In genomic region chr2:213252206-213252605, GRCh38 we compare ENCODE assay signal across 18 cellular contexts. TPM values are rescaled to one million over a fixed set of nuclear protein-coding genes. Genes with fewer than 3 reads are reported as not detected.
A peak's percentile ranks its signal among the peaks of the same experiment; 100 is the strongest.
DNase-seq lines count a peak whose midpoint lies in the region; ATAC-seq, FAIRE-seq and TF ChIP-seq lines count a peak whose summit lies in the region.
"Had no signal": no experiment of that assay in that cellular context is flagged by ENCODE, and none has a peak within 500 bp of the region (broad histone marks: within the 10 kb centered on the region; RNA-seq: fewer than 3 reads in every experiment).

No MANE protein-coding gene starts in this region.

- H3K9me3 Mint-ChIP-seq in endodermal cell, result peaks cover 5% of the 10 kb centered on the region
- H3K9me3 Mint-ChIP-seq: activated CD4-positive, alpha-beta memory T cell treated with anti-CD3 and anti-CD28 coated beads, Interleukin-2, amount 10 ng/mL, durations not matched to agents 7 days and 5 days; activated naive CD4-positive, alpha-beta T cell treated with anti-CD3 and anti-CD28 coated beads, Interleukin-2, amount 50 U/mL, for 24 hours; activated T-cell treated with anti-CD3 and anti-CD28 coated beads, Interleukin-2, amount 50 U/mL, for 72 hours; CD8-positive, alpha-beta memory T cell; nephron had no signal

- H3K27ac Mint-ChIP-seq in endodermal cell, result peak overlapping the region; percentile 87
- H3K27ac Mint-ChIP-seq: activated CD4-positive, alpha-beta memory T cell treated with anti-CD3 and anti-CD28 coated beads, Interleukin-2, amount 10 ng/mL, durations not matched to agents 7 days and 5 days; activated T-cell treated with anti-CD3 and anti-CD28 coated beads, Interleukin-2, amount 50 U/mL, for 72 hours; CD8-positive, alpha-beta memory T cell; nephron had no signal

- H3K27me3 Mint-ChIP-seq in endodermal cell (ENCODE audit: insufficient read depth), result no peaks in the 10 kb centered on the region

- FAIRE-seq in GM18507 (lab: Jason Lieb, UNC), result peak; percentile 36

- H3K36me3 ChIP-seq in KMS-11 (ENCODE audit: insufficient read depth), result no peaks in the 10 kb centered on the region
- no peaks in the 10 kb centered on the region for H3K36me3 ChIP-seq in endodermal cell (ENCODE audit: control insufficient read depth, insufficient read depth, low read length)
- H3K36me3 ChIP-seq in psoas muscle (ENCODE audit: insufficient read depth in 1 of 2, low read depth in 1 of 2), result no peaks in the 10 kb centered on the region
- H3K36me3 ChIP-seq: colonic mucosa had no signal

- no peaks in the 10 kb centered on the region for H3K36me3 Mint-ChIP-seq in endodermal cell (ENCODE audit: low read depth)
- H3K36me3 Mint-ChIP-seq: activated naive CD4-positive, alpha-beta T cell treated with anti-CD3 and anti-CD28 coated beads, Interleukin-2, amount 50 U/mL, for 24 hours; CD8-positive, alpha-beta memory T cell had no signal

- H3K27ac ChIP-seq in KMS-11 (no peak overlapping the region), endodermal cell (ENCODE audit: low read depth, low read length) (no peak overlapping the region), psoas muscle (no peak overlapping the region)
- H3K27ac ChIP-seq: body of pancreas, colonic mucosa had no signal

- H2AFZ ChIP-seq in KMS-11 (ENCODE audit: low read depth), result peak overlapping the region; percentile 45; the same call in 1 of the 2 replicates

- DNase-seq in GM18507 (ENCODE audit: extremely low spot score, insufficient read length, low read depth), result no peak
- no peak for DNase-seq in endodermal cell
- DNase-seq in psoas muscle, result no peak
- no peak for DNase-seq in NCI-H1694 (lab: John Stamatoyannopoulos, UW)
- no peak for DNase-seq in stimulated activated CD4-positive, alpha-beta T cell treated with anti-CD3 and anti-CD28 coated beads, Interleukin-2, amount 100 ng/mL, for 24 hours
- DNase-seq: activated CD4-positive, alpha-beta memory T cell treated with anti-CD3 and anti-CD28 coated beads, Interleukin-2, amount 10 ng/mL, durations not matched to agents 7 days and 5 days; activated T-cell treated with anti-CD3 and anti-CD28 coated beads, Interleukin-2, amount 50 U/mL, for 72 hours; colonic mucosa; DND-41; kidney; NCI-H1436 treated with DMSO at 0.1 percent for 48 hours; right cardiac atrium had no signal

- WGBS in endodermal cell (ENCODE audit: insufficient coverage in 1 of 2, insufficient read length in 1 of 2), 2 experiments, result 40 to 63% methylated on average over 1 of the region's 1 CpG
- WGBS in psoas muscle, 3 donors, result 38 to 61% (median 40%) methylated on average over 1 of the region's 1 CpG

- no peak for TF ChIP-seq CTCF in KMS-11 (conservative IDR thresholded peaks at IDR 0.05; ENCODE audit: low read depth, low read length)
- TF ChIP-seq CTCF in endodermal cell (conservative IDR thresholded peaks at IDR 0.05), result no peak
- TF ChIP-seq CTCF in psoas muscle (IDR thresholded peaks at IDR 0.05), result no peak

- no peaks in the 10 kb centered on the region for H3K79me2 ChIP-seq in KMS-11 (ENCODE audit: insufficient read depth, low read depth)

- peaks cover 12% of the 10 kb centered on the region for H3K4me1 ChIP-seq in KMS-11 (ENCODE audit: low read depth, poor library complexity, severe bottlenecking)
- no peaks in the 10 kb centered on the region for H3K4me1 ChIP-seq in endodermal cell (ENCODE audit: control insufficient read depth, insufficient read depth, low read length)
- H3K4me1 ChIP-seq in psoas muscle, result no peaks in the 10 kb centered on the region
- H3K4me1 ChIP-seq: colonic mucosa had no signal

- H3K27me3 ChIP-seq in KMS-11 (ENCODE audit: insufficient read depth, low read depth) (no peaks in the 10 kb centered on the region), endodermal cell (ENCODE audit: control insufficient read depth, insufficient read depth, low read length, poor library complexity, severe bottlenecking) (no peaks in the 10 kb centered on the region), psoas muscle (ENCODE audit: insufficient read depth in 3 of 3, low read length in 2 of 3) (no peaks in the 10 kb centered on the region)
- H3K27me3 ChIP-seq: body of pancreas, colonic mucosa had no signal

- ATAC-seq in psoas muscle (no peak), HG03095 (IDR thresholded peaks at IDR 0.05; ENCODE audit: unreplicated experiment) (no peak)

- no peak overlapping the region for H3K4me3 ChIP-seq in KMS-11 (IDR thresholded peaks at IDR 0.05; ENCODE audit: insufficient read depth, low read depth, low read length)
- H3K4me3 ChIP-seq in endodermal cell (ENCODE audit: low read length), result no peak overlapping the region
- peak overlapping the region; percentile 50 for H3K4me3 ChIP-seq in psoas muscle
- H3K4me3 ChIP-seq: body of pancreas, colonic mucosa had no signal

- intact Hi-C loops in psoas muscle (cut with DNase I), result loop anchor here in 1 of 2 donors (5.0 to 10.0 kb wide), 2 partner anchors 243 to 680 kb away; no protein-coding TSS in a partner anchor

- H3K9ac ChIP-seq in KMS-11, result no peak overlapping the region
- H3K9ac ChIP-seq in endodermal cell (ENCODE audit: extremely low read depth, low read length, poor library complexity, severe bottlenecking), result no peak overlapping the region

- no peak overlapping the region for H3K4me3 Mint-ChIP-seq in endodermal cell
- H3K4me3 Mint-ChIP-seq: activated CD4-positive, alpha-beta memory T cell treated with anti-CD3 and anti-CD28 coated beads, Interleukin-2, amount 10 ng/mL, durations not matched to agents 7 days and 5 days; activated naive CD4-positive, alpha-beta T cell treated with anti-CD3 and anti-CD28 coated beads, Interleukin-2, amount 50 U/mL, for 24 hours; activated T-cell treated with anti-CD3 and anti-CD28 coated beads, Interleukin-2, amount 50 U/mL, for 72 hours; CD8-positive, alpha-beta memory T cell; nephron had no signal

- H3K4me2 ChIP-seq in KMS-11, result no peak overlapping the region

- H3K9me3 ChIP-seq in endodermal cell (ENCODE audit: control insufficient read depth, low read length), result no peaks in the 10 kb centered on the region
- H3K9me3 ChIP-seq in psoas muscle, result no peaks in the 10 kb centered on the region
- H3K9me3 ChIP-seq: body of pancreas, colonic mucosa had no signal

- H4K20me1 ChIP-seq in KMS-11 (ENCODE audit: insufficient read depth), result no peaks in the 10 kb centered on the region

- peaks cover 13% of the 10 kb centered on the region for H3K4me1 Mint-ChIP-seq in endodermal cell
- H3K4me1 Mint-ChIP-seq: activated CD4-positive, alpha-beta memory T cell treated with anti-CD3 and anti-CD28 coated beads, Interleukin-2, amount 10 ng/mL, durations not matched to agents 7 days and 5 days; activated naive CD4-positive, alpha-beta T cell treated with anti-CD3 and anti-CD28 coated beads, Interleukin-2, amount 50 U/mL, for 24 hours; CD8-positive, alpha-beta memory T cell had no signal

RNA-seq across cellular contexts. Expression of gene SPAG16, which starts 32.1 kb away (rescaled TPM):
- total RNA-seq in endodermal cell (10 to 100 TPM; 27.8 to 38.2 TPM), psoas muscle (1 to 10 TPM; 4.0 to 8.7 (median 5.1) TPM)
- 38.1 TPM for polyA plus RNA-seq in endodermal cell (2013, experiment 1 of 2)
- polyA plus RNA-seq in endodermal cell (2013, experiment 2 of 2), result 33.2 TPM
- 1 to 10 TPM; 1.6 to 4.3 (median 1.8) TPM for polyA plus RNA-seq in psoas muscle
